8 cellular contexts compared by ENCODE assay signal in genomic region chr15:65790692-65791334, GRCh38. TPM values are rescaled to one million over a fixed set of nuclear protein-coding genes. Genes with fewer than 3 reads are reported as not detected.
DNase-seq lines count a peak whose midpoint lies in the region; ATAC-seq and TF ChIP-seq lines count a peak whose summit lies in the region.

No MANE protein-coding gene starts in this region.

- no peaks in the 10 kb centered on the region for H3K36me3 ChIP-seq in muscle layer of duodenum (ENCODE audit: control insufficient read depth in 1 of 2, insufficient read depth in 2 of 2, low read length in 2 of 2)

- H3K27me3 ChIP-seq in dorsolateral prefrontal cortex = no peaks in the 10 kb centered on the region
- H3K27me3 ChIP-seq in muscle layer of duodenum (ENCODE audit: low read depth, low read length) = no peaks in the 10 kb centered on the region

- ATAC-seq in activated T-cell treated with anti-CD3 and anti-CD28 coated beads, Interleukin-2, amount 50 U/mL, for 72 hours (replicated peaks in 1 of 2) = no peak
- ATAC-seq in HG03139 (IDR thresholded peaks at IDR 0.05; ENCODE audit: unreplicated experiment) (no peak), GM18498 (IDR thresholded peaks at IDR 0.05; ENCODE audit: unreplicated experiment) (no peak)

- peak overlapping the region; percentile 12 to 99 (median 97) for H3K27ac ChIP-seq in dorsolateral prefrontal cortex
- peak overlapping the region; percentile 85 for H3K27ac ChIP-seq in muscle layer of duodenum (ENCODE audit: low read length)

- H3K4me1 ChIP-seq in muscle layer of duodenum (ENCODE audit: control insufficient read depth in 1 of 2, insufficient read depth in 2 of 2, low read length in 2 of 2) = peaks cover 12% of the 10 kb centered on the region in 2 donors

- peak overlapping the region; percentile 23 for H3K27ac Mint-ChIP-seq in activated T-cell treated with anti-CD3 and anti-CD28 coated beads, Interleukin-2, amount 50 U/mL, for 72 hours

- no peak for DNase-seq in activated T-cell treated with anti-CD3 and anti-CD28 coated beads, Interleukin-2, amount 50 U/mL, for 72 hours
- DNase-seq in activated T-cell treated with anti-CD3 and anti-CD28 coated beads, Interleukin-2, amount 50 U/mL, for 1 hour = no peak
- peak; percentile 88 for DNase-seq in OCI-M1 (lab: John Stamatoyannopoulos, UW)
- DNase-seq in dorsolateral prefrontal cortex = no peak
- DNase-seq in stimulated activated CD8-positive, alpha-beta memory T cell treated with anti-CD3 and anti-CD28 coated beads, Interleukin-4, amount 100 ng/mL, for 48 hours = no peak

- intact Hi-C loops in dorsolateral prefrontal cortex (cut with DNase I) = loop anchor here (10.0 kb wide), 2 partner anchors 146 to 176 kb away; partner anchors contain the start of gene INTS14 (in 1 of the 2)

- no peaks in the 10 kb centered on the region for H3K9me3 ChIP-seq in muscle layer of duodenum (ENCODE audit: control insufficient read depth in 1 of 2, low read length in 2 of 2)

- H3K4me1 Mint-ChIP-seq in activated T-cell treated with anti-CD3 and anti-CD28 coated beads, Interleukin-2, amount 50 U/mL, for 72 hours (ENCODE audit: low read depth) = peaks cover 70% of the 10 kb centered on the region

- H3K4me3 ChIP-seq in dorsolateral prefrontal cortex (peak overlapping the region; percentile 48 to 95 (median 85)), muscle layer of duodenum (ENCODE audit: low read depth in 1 of 2, low read length in 2 of 2) (peak overlapping the region; percentile 77 to 98)

- H3K36me3 Mint-ChIP-seq in activated T-cell treated with anti-CD3 and anti-CD28 coated beads, Interleukin-2, amount 50 U/mL, for 72 hours (ENCODE audit: insufficient read depth in 2 of 2) = no peaks in the 10 kb centered on the region

- no peaks in the 10 kb centered on the region for H3K9me3 Mint-ChIP-seq in activated T-cell treated with anti-CD3 and anti-CD28 coated beads, Interleukin-2, amount 50 U/mL, for 72 hours

- no peaks in the 10 kb centered on the region for H3K27me3 Mint-ChIP-seq in activated T-cell treated with anti-CD3 and anti-CD28 coated beads, Interleukin-2, amount 50 U/mL, for 72 hours (ENCODE audit: low read depth)

- TF ChIP-seq CTCF in dorsolateral prefrontal cortex (IDR thresholded peaks at IDR 0.05 in 54 of 56, conservative IDR thresholded peaks at IDR 0.05 in 2 of 56; ENCODE audit: low read depth in 1 of 56, partially characterized antibody in 56 of 56) = peak in 4 of 56 donors; percentile 8 to 12 (median 10)

- peak overlapping the region; percentile 90 to 92 for H3K4me3 Mint-ChIP-seq in activated T-cell treated with anti-CD3 and anti-CD28 coated beads, Interleukin-2, amount 50 U/mL, for 72 hours

RNA-seq across cellular contexts. Expression of gene DENND4A, which starts 1.3 kb away (rescaled TPM):
- 10 to 100 TPM; 56.7 to 59.3 TPM for total RNA-seq in activated T-cell treated with anti-CD3 and anti-CD28 coated beads, Interleukin-2, amount 50 U/mL, for 72 hours
- 10 to 100 TPM; 52.0 to 89.8 (median 72.2) TPM for total RNA-seq in dorsolateral prefrontal cortex
